In genomic region chr10:30079423-30079822, GRCh38 we compare ENCODE assay signal across 18 cellular contexts. TPM values are rescaled to one million over a fixed set of nuclear protein-coding genes. Genes with fewer than 3 reads are reported as not detected.
"Had no signal": no experiment of that assay in that cellular context is flagged by ENCODE, and none has a peak within 500 bp of the region (broad histone marks: within the 10 kb centered on the region; RNA-seq: fewer than 3 reads in every experiment).

No MANE protein-coding gene starts in this region.

- H3K27me3 ChIP-seq: colonic mucosa, hepatocyte, ovary, right atrium auricular region, stomach had no signal

- ATAC-seq: foreskin keratinocyte; left colon; left ventricle myocardium superior; naive thymus-derived CD4-positive, alpha-beta T cell had no signal

- H3K4me2 ChIP-seq: hepatocyte had no signal

- H3K79me2 ChIP-seq: hepatocyte had no signal

- H3K4me1 ChIP-seq: colonic mucosa, foreskin keratinocyte, right atrium auricular region, stomach had no signal

- H2AFZ ChIP-seq: hepatocyte had no signal

- DNase-seq: colonic mucosa; effector CD4-positive, alpha-beta T cell; endodermal cell; erythroblast; left colon; left ventricle myocardium superior; naive thymus-derived CD4-positive, alpha-beta T cell; nephron progenitor cell; ovary; small intestine; stimulated activated CD4-positive, alpha-beta T cell treated with anti-CD3 and anti-CD28 coated beads, Interleukin-12 subunit alpha, Interleukin-12 subunit beta, amount 100 ng/mL, for 4 hours; stimulated activated naive CD4-positive, alpha-beta T cell; stomach; substantia nigra; trophoblast cell had no signal

- H3K9me3 ChIP-seq: colonic mucosa, ovary, right atrium auricular region, stomach had no signal

- H3K27ac ChIP-seq: colonic mucosa, foreskin keratinocyte, hepatocyte, ovary, right atrium auricular region, stomach had no signal

- H3K36me3 ChIP-seq: colonic mucosa, ovary, right atrium auricular region, stomach had no signal

- H3K4me3 ChIP-seq: colonic mucosa, hepatocyte, ovary, right atrium auricular region, stomach had no signal

RNA-seq across cellular contexts. Expression of gene JCAD, which starts 20.0 kb away (rescaled TPM):
- polyA plus RNA-seq: naive thymus-derived CD4-positive, alpha-beta T cell had no signal
